ENCODE assay signal across 8 cellular contexts in the genomic region with DNA sequence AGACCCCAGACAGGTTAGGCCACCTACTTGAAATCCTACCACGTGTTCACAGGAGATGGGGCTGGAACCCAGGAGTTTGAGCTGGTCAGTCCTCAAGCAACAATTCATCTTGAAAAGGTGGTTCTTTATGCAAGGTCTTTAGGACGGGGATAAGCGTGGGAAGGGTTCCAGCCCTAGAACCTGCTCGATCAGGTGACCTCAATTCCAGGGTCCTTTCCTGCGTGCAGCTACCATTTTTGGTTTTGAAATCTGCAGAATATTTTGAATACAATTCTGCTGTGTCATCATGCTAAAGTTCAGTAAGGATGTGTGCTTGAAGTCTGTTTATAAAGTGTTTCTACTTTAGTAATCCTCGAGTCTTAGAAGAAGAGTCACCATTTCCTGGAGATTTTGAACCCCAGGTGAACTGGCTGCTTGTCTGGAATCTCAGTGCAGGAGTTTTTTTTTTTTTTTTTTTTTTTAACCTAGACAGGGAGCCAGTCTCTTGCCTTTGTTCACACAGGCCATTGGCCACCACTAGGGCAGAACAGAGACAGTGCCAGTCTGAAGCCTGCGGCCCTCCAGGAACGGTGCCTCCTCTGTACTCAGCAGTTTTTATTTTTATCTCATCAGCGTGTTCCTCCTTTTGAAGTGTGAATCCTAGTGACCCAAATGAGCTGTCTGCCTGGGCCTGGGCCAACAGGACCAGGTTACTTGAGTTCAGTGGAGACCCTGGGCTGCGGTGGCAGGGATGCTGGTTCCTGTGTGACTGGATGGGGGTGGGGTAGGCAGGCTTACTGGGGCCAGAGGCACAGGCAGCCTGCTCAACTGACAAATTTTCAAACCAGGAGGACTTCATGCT.
DNase-seq lines count a peak whose midpoint lies in the region; ATAC-seq and TF ChIP-seq lines count a peak whose summit lies in the region.

No MANE protein-coding gene starts in this region.

- ATAC-seq in GM19463 (IDR thresholded peaks at IDR 0.05; ENCODE audit: unreplicated experiment) = no peak

- H3K4me3 ChIP-seq in coronary artery = no peak overlapping the region

- TF ChIP-seq CTCF in coronary artery (IDR thresholded peaks at IDR 0.05) = no peak

- DNase-seq in CD1c-positive myeloid dendritic cell (ENCODE audit: extremely low spot score) = peak; percentile 80
- peak; percentile 60 for DNase-seq in NOMO-1 treated with DMSO at 0.1 percent for 48 hours (lab: John Stamatoyannopoulos, UW; ENCODE audit: unreplicated experiment)
- DNase-seq in coronary artery (ENCODE audit: low spot score) = no peak
- peak; percentile 57 for DNase-seq in midbrain (lab: John Stamatoyannopoulos, UW)
- DNase-seq in NCI-H1436 (lab: John Stamatoyannopoulos, UW) = no peak
- DNase-seq in NCI-H524 (lab: John Stamatoyannopoulos, UW) = no peak
- DNase-seq in NK-92 treated with Interleukin-12 subunit alpha and Interleukin-12 subunit beta, amount 100 ng/mL, for 24 hours (lab: John Stamatoyannopoulos, UW) = no peak

- peak overlapping the region; percentile 42 to 58 for H3K27ac ChIP-seq in coronary artery

Comparison
In these comparisons a context has a peak if more than half of its experiments do, and no peak if none do; other contexts are left out.
1. DNase-seq: peak in CD1c-positive myeloid dendritic cell (single experiment), NOMO-1 treated with DMSO at 0.1 percent for 48 hours (single experiment) and midbrain (single experiment); none in coronary artery (single experiment), NCI-H1436 (single experiment), NCI-H524 (0 of 2) and NK-92 treated with Interleukin-12 subunit alpha and Interleukin-12 subunit beta, amount 100 ng/mL, for 24 hours (single experiment).